ENCODE assay signal across 14 cellular contexts in the genomic region with DNA sequence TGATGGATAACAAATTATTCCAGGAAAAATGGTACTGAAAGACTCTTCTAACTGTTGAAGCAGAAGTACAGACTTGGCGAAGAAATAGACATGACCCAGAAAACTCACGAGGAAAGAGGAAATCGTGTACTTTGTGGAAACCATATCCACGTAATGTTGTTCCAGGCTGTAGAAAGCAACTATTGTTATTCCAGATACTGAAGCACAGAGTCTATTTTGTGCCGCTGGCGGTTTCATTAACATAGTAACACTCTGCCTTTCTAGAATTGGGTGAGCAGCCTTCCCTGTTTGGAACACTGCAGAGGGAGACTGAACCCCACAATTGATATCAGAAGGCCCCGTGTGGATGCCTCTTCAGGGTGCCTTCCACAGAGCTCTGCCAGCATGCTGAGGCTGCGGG.
DNase-seq lines count a peak whose midpoint lies in the region; ATAC-seq and TF ChIP-seq lines count a peak whose summit lies in the region.
"Had no signal": no experiment of that assay in that cellular context is flagged by ENCODE, and none has a peak within 500 bp of the region (broad histone marks: within the 10 kb centered on the region; RNA-seq: fewer than 3 reads in every experiment).

No MANE protein-coding gene starts in this region.

- TF ChIP-seq POLR2A in esophagus squamous epithelium (IDR thresholded peaks at IDR 0.05) (no peak), prostate gland (IDR thresholded peaks at IDR 0.05) (no peak)

- H3K4me1 ChIP-seq in esophagus squamous epithelium = peaks cover 0 to 17% (median 0%) of the 10 kb centered on the region in 3 donors
- no peaks in the 10 kb centered on the region for H3K4me1 ChIP-seq in prostate gland (replicated peaks)

- H3K27ac ChIP-seq in esophagus squamous epithelium = no peak overlapping the region
- H3K27ac ChIP-seq in prostate gland = no peak overlapping the region
- H3K27ac ChIP-seq: C4-2B had no signal

- no peak for ATAC-seq in HG03095 (IDR thresholded peaks at IDR 0.05; ENCODE audit: unreplicated experiment)
- ATAC-seq in stimulated activated memory B cell treated with anti-CD40 and anti-IgM and Interleukin-4, amounts not matched to agents 10 μg/mL and 1 μg/mL and 100 μg/mL, for 72 hours = no peak
- ATAC-seq: GM23338 had no signal

- DNase-seq in COLO829 (ENCODE audit: low spot score) = peak; percentile 39
- peak; percentile 75 for DNase-seq in SK-MEL-5 (ENCODE audit: low read depth, low spot score)
- peak; percentile 44 for DNase-seq in globus pallidus (ENCODE audit: low spot score)
- DNase-seq in pons (ENCODE audit: low spot score) = peak; percentile 86
- no peak for DNase-seq in esophagus squamous epithelium (lab: John Stamatoyannopoulos, UW)
- DNase-seq in prostate gland (ENCODE audit: low spot score) = no peak
- DNase-seq: Calu3; CD4-positive, alpha-beta T cell; DMS79 treated with DMSO at 0.1 percent for 48 hours; GF-D8 had no signal

- no peak overlapping the region for H3K27ac Mint-ChIP-seq in stimulated activated memory B cell treated with anti-CD40 and anti-IgM and Interleukin-4, amounts not matched to agents 10 μg/mL and 1 μg/mL and 100 μg/mL, for 72 hours
- H3K27ac Mint-ChIP-seq: CD4-positive, alpha-beta T cell had no signal

- peaks cover 24% of the 10 kb centered on the region for H3K4me1 Mint-ChIP-seq in stimulated activated memory B cell treated with anti-CD40 and anti-IgM and Interleukin-4, amounts not matched to agents 10 μg/mL and 1 μg/mL and 100 μg/mL, for 72 hours
- H3K4me1 Mint-ChIP-seq: GM23338 had no signal

- H3K9me3 Mint-ChIP-seq in stimulated activated memory B cell treated with anti-CD40 and anti-IgM and Interleukin-4, amounts not matched to agents 10 μg/mL and 1 μg/mL and 100 μg/mL, for 72 hours = peaks cover 3% of the 10 kb centered on the region

- in situ Hi-C loops in SK-MEL-5 (cut with HindIII; ENCODE audit: low pct_unique_long_range_greater_than_20kb, low sequenced_read_pairs) = no loop called here

- no peaks in the 10 kb centered on the region for H3K27me3 Mint-ChIP-seq in stimulated activated memory B cell treated with anti-CD40 and anti-IgM and Interleukin-4, amounts not matched to agents 10 μg/mL and 1 μg/mL and 100 μg/mL, for 72 hours
- H3K27me3 Mint-ChIP-seq: CD4-positive, alpha-beta T cell had no signal

- intact Hi-C loops in esophagus squamous epithelium (cut with DNase I) (no loop called here), prostate gland (cut with DNase I) (no loop called here)

- H3K9me3 ChIP-seq in esophagus squamous epithelium = peaks cover 0 to 23% (median 11%) of the 10 kb centered on the region in 3 donors
- H3K9me3 ChIP-seq in prostate gland = no peaks in the 10 kb centered on the region

- 93 to 94% methylated on average over 8 of the region's 8 CpGs for WGBS in esophagus squamous epithelium, 2 donors
- WGBS in prostate gland = 85% methylated on average over 8 of the region's 8 CpGs

- no peaks in the 10 kb centered on the region for H3K27me3 ChIP-seq in esophagus squamous epithelium
- H3K27me3 ChIP-seq in prostate gland (replicated peaks; ENCODE audit: insufficient read depth) = no peaks in the 10 kb centered on the region

- H3K36me3 ChIP-seq in esophagus squamous epithelium (peaks cover 0 to 24% (median 0%) of the 10 kb centered on the region in 3 donors), prostate gland (no peaks in the 10 kb centered on the region)

- no peak overlapping the region for H3K4me3 Mint-ChIP-seq in stimulated activated memory B cell treated with anti-CD40 and anti-IgM and Interleukin-4, amounts not matched to agents 10 μg/mL and 1 μg/mL and 100 μg/mL, for 72 hours
- H3K4me3 Mint-ChIP-seq: CD4-positive, alpha-beta T cell; GM23338 had no signal

- no peak for TF ChIP-seq CTCF in esophagus squamous epithelium (IDR thresholded peaks at IDR 0.05)
- no peak for TF ChIP-seq CTCF in prostate gland (IDR thresholded peaks at IDR 0.05)

- no peak overlapping the region for H3K4me3 ChIP-seq in esophagus squamous epithelium
- H3K4me3 ChIP-seq in prostate gland = no peak overlapping the region
- H3K4me3 ChIP-seq: GM23338 had no signal

- H3K36me3 Mint-ChIP-seq in stimulated activated memory B cell treated with anti-CD40 and anti-IgM and Interleukin-4, amounts not matched to agents 10 μg/mL and 1 μg/mL and 100 μg/mL, for 72 hours = peaks cover 82% of the 10 kb centered on the region

Comparison
In these comparisons a context has a peak if more than half of its experiments do, and no peak if none do; other contexts are left out.
1. DNase-seq: peak in COLO829 (single experiment), SK-MEL-5 (single experiment), globus pallidus (single experiment) and pons (single experiment); none in esophagus squamous epithelium (single experiment) and prostate gland (single experiment).